9 cellular contexts compared by ENCODE assay signal in genomic region chr1:194225781-194226180, GRCh38.
DNase-seq lines count a peak whose midpoint lies in the region; ATAC-seq and TF ChIP-seq lines count a peak whose summit lies in the region.
"Had no signal": no experiment of that assay in that cellular context is flagged by ENCODE, and none has a peak within 500 bp of the region (broad histone marks: within the 10 kb centered on the region; RNA-seq: fewer than 3 reads in every experiment).

No MANE protein-coding gene starts in this region.

- POLR2A ChIA-PET in activated CD4-positive, alpha-beta T cell treated with anti-CD3 and anti-CD28 coated beads for 36 hours (lab: Charles Lee): no interaction called here

- H3K27ac ChIP-seq in right atrium auricular region: no peak overlapping the region

- H3K4me1 Mint-ChIP-seq in activated CD4-positive, alpha-beta T cell treated with anti-CD3 and anti-CD28 coated beads for 36 hours: peaks cover 12% of the 10 kb centered on the region
- H3K4me1 Mint-ChIP-seq in activated CD4-positive, alpha-beta T cell treated with anti-CD3 and anti-CD28 coated beads, Interleukin-2, amount 10 ng/mL, durations not matched to agents 24 days and 14 days: peaks cover 2% of the 10 kb centered on the region
- H3K4me1 Mint-ChIP-seq in stimulated activated effector memory CD8-positive, alpha-beta T cell treated with anti-CD3 and anti-CD28 coated beads, Interleukin-12 subunit alpha, Interleukin-12 subunit beta, amount 100 ng/mL, for 72 hours: peaks cover 5% of the 10 kb centered on the region

- no peaks in the 10 kb centered on the region for H3K27me3 Mint-ChIP-seq in activated CD4-positive, alpha-beta T cell treated with anti-CD3 and anti-CD28 coated beads for 36 hours
- H3K27me3 Mint-ChIP-seq in activated CD4-positive, alpha-beta T cell treated with anti-CD3 and anti-CD28 coated beads, Interleukin-2, amount 10 ng/mL, durations not matched to agents 24 days and 14 days: no peaks in the 10 kb centered on the region

- H3K36me3 Mint-ChIP-seq in activated CD4-positive, alpha-beta T cell treated with anti-CD3 and anti-CD28 coated beads for 36 hours (ENCODE audit: low read depth): no peaks in the 10 kb centered on the region
- no peaks in the 10 kb centered on the region for H3K36me3 Mint-ChIP-seq in activated CD4-positive, alpha-beta T cell treated with anti-CD3 and anti-CD28 coated beads, Interleukin-2, amount 10 ng/mL, durations not matched to agents 24 days and 14 days (ENCODE audit: low read depth)
- H3K36me3 Mint-ChIP-seq in stimulated activated effector memory CD8-positive, alpha-beta T cell treated with anti-CD3 and anti-CD28 coated beads, Interleukin-12 subunit alpha, Interleukin-12 subunit beta, amount 100 ng/mL, for 72 hours: peaks cover 6% of the 10 kb centered on the region

- CTCF ChIA-PET in activated CD4-positive, alpha-beta T cell treated with anti-CD3 and anti-CD28 coated beads for 36 hours (lab: Charles Lee): interaction anchor here (0.6 to 0.7 kb wide), 2 partner anchors 21 to 661 kb away, joined by 3 read pairs; no protein-coding TSS in a partner anchor

- H3K4me1 ChIP-seq in right atrium auricular region: no peaks in the 10 kb centered on the region

- H3K9me3 Mint-ChIP-seq in activated CD4-positive, alpha-beta T cell treated with anti-CD3 and anti-CD28 coated beads for 36 hours (ENCODE audit: low read depth): peaks cover 2% of the 10 kb centered on the region
- peaks cover 4% of the 10 kb centered on the region for H3K9me3 Mint-ChIP-seq in activated CD4-positive, alpha-beta T cell treated with anti-CD3 and anti-CD28 coated beads, Interleukin-2, amount 10 ng/mL, durations not matched to agents 24 days and 14 days
- peaks cover 1% of the 10 kb centered on the region for H3K9me3 Mint-ChIP-seq in stimulated activated effector memory CD8-positive, alpha-beta T cell treated with anti-CD3 and anti-CD28 coated beads, Interleukin-12 subunit alpha, Interleukin-12 subunit beta, amount 100 ng/mL, for 72 hours
- H3K9me3 Mint-ChIP-seq: activated T-helper 2 cell treated with anti-CD3 and anti-CD28 coated beads, Interferon-gamma antibody, Interleukin-2, Interleukin-4, amounts not matched to agents 10 μg/mL and 5 μg/mL and 100 μg/mL, durations not matched to agents 14 hours and 24 hours and 36 hours had no signal

- peak; percentile 6 for DNase-seq in activated CD4-positive, alpha-beta T cell treated with anti-CD3 and anti-CD28 coated beads for 36 hours
- no peak for DNase-seq in activated CD4-positive, alpha-beta T cell treated with anti-CD3 and anti-CD28 coated beads, Interleukin-2, amount 10 ng/mL, durations not matched to agents 24 days and 14 days
- DNase-seq in NOMO-1 treated with DMSO at 0.1 percent for 48 hours (lab: John Stamatoyannopoulos, UW; ENCODE audit: unreplicated experiment) (peak; percentile 95), right atrium auricular region (ENCODE audit: low spot score) (no peak), T-helper 9 cell (no peak)
- no peak for DNase-seq in stimulated activated effector memory CD8-positive, alpha-beta T cell treated with anti-CD3 and anti-CD28 coated beads, Interleukin-12 subunit alpha, Interleukin-12 subunit beta, amount 100 ng/mL, for 72 hours (ENCODE audit: low spot score in 2 of 2)
- DNase-seq in activated naive CD4-positive, alpha-beta T cell treated with Interleukin-2 at 50 U/mL for 16 hours: no peak

- H3K36me3 ChIP-seq in right atrium auricular region: no peaks in the 10 kb centered on the region

- no peak for ATAC-seq in activated CD4-positive, alpha-beta T cell treated with anti-CD3 and anti-CD28 coated beads for 36 hours
- peak; percentile 97 for ATAC-seq in HG03025 (IDR thresholded peaks at IDR 0.05; ENCODE audit: low FRiP score, unreplicated experiment)
- peak; percentile 70 for ATAC-seq in stimulated activated effector memory CD8-positive, alpha-beta T cell treated with anti-CD3 and anti-CD28 coated beads, Interleukin-12 subunit alpha, Interleukin-12 subunit beta, amount 100 ng/mL, for 72 hours

- H3K4me3 ChIP-seq in right atrium auricular region: no peak overlapping the region

- H3K9me3 ChIP-seq in right atrium auricular region: no peaks in the 10 kb centered on the region

- H3K27ac Mint-ChIP-seq in activated CD4-positive, alpha-beta T cell treated with anti-CD3 and anti-CD28 coated beads for 36 hours: no peak overlapping the region
- H3K27ac Mint-ChIP-seq in activated CD4-positive, alpha-beta T cell treated with anti-CD3 and anti-CD28 coated beads, Interleukin-2, amount 10 ng/mL, durations not matched to agents 24 days and 14 days: no peak overlapping the region
- H3K27ac Mint-ChIP-seq in stimulated activated effector memory CD8-positive, alpha-beta T cell treated with anti-CD3 and anti-CD28 coated beads, Interleukin-12 subunit alpha, Interleukin-12 subunit beta, amount 100 ng/mL, for 72 hours: no peak overlapping the region
- H3K27ac Mint-ChIP-seq: activated T-helper 2 cell treated with anti-CD3 and anti-CD28 coated beads, Interferon-gamma antibody, Interleukin-2, Interleukin-4, amounts not matched to agents 10 μg/mL and 5 μg/mL and 100 μg/mL, durations not matched to agents 14 hours and 24 hours and 36 hours had no signal

- no peaks in the 10 kb centered on the region for H3K27me3 ChIP-seq in right atrium auricular region

- no peak for TF ChIP-seq CTCF in right atrium auricular region (IDR thresholded peaks at IDR 0.05)

- H3K4me3 Mint-ChIP-seq in activated CD4-positive, alpha-beta T cell treated with anti-CD3 and anti-CD28 coated beads for 36 hours: no peak overlapping the region
- no peak overlapping the region for H3K4me3 Mint-ChIP-seq in activated CD4-positive, alpha-beta T cell treated with anti-CD3 and anti-CD28 coated beads, Interleukin-2, amount 10 ng/mL, durations not matched to agents 24 days and 14 days
- no peak overlapping the region for H3K4me3 Mint-ChIP-seq in stimulated activated effector memory CD8-positive, alpha-beta T cell treated with anti-CD3 and anti-CD28 coated beads, Interleukin-12 subunit alpha, Interleukin-12 subunit beta, amount 100 ng/mL, for 72 hours

- intact Hi-C loops in activated CD4-positive, alpha-beta T cell treated with anti-CD3 and anti-CD28 coated beads for 36 hours (cut with DNase I, micrococcal nuclease): no loop called here
- intact Hi-C loops in activated CD4-positive, alpha-beta T cell treated with anti-CD3 and anti-CD28 coated beads, Interleukin-2, amount 10 ng/mL, durations not matched to agents 24 days and 14 days (cut with micrococcal nuclease): no loop called here

Comparison
In these comparisons a context has a peak if more than half of its experiments do, and no peak if none do; other contexts are left out.
1. DNase-seq: peak in activated CD4-positive, alpha-beta T cell treated with anti-CD3 and anti-CD28 coated beads for 36 hours (single experiment) and NOMO-1 treated with DMSO at 0.1 percent for 48 hours (single experiment); none in activated CD4-positive, alpha-beta T cell treated with anti-CD3 and anti-CD28 coated beads, Interleukin-2, amount 10 ng/mL, durations not matched to agents 24 days and 14 days (single experiment), stimulated activated effector memory CD8-positive, alpha-beta T cell treated with anti-CD3 and anti-CD28 coated beads, Interleukin-12 subunit alpha, Interleukin-12 subunit beta, amount 100 ng/mL, for 72 hours (0 of 2), right atrium auricular region (single experiment), T-helper 9 cell (single experiment) and activated naive CD4-positive, alpha-beta T cell treated with Interleukin-2 at 50 U/mL for 16 hours (single experiment).